ENCODE assay signal across 8 cellular contexts in the genomic region with DNA sequence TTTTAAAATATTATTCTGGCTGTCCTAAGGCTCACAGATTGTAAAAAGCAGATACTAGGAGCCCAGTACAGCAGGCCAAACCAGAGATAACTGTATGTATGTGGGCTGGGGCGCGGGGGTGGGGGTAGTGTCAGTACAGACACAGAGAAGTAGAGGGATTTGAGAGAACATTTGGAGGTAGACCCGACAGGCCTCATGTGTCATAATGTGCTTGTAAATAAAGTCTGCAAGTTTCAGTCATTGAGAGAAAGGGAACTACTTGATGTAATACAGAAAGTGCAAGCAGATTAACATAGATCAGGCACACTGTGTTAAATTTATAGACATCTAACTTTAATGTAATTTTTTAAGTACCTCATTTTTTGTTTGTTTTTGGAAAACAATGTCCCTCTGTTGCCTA. TPM values are rescaled to one million over a fixed set of nuclear protein-coding genes. Genes with fewer than 3 reads are reported as not detected.
DNase-seq lines count a peak whose midpoint lies in the region; ATAC-seq and TF ChIP-seq lines count a peak whose summit lies in the region.

No MANE protein-coding gene starts in this region.

- H3K27ac ChIP-seq in MM.1S (ENCODE audit: low read length) (no peak overlapping the region), left lung (peak overlapping the region; percentile 11 to 82)

- H4K20me1 ChIP-seq in MM.1S (ENCODE audit: insufficient read depth, low read length): no peaks in the 10 kb centered on the region

- 0 out of 2 replicates have a peak overlapping the region, but pooled peaks have one; percentile 23 for H2AFZ ChIP-seq in MM.1S (ENCODE audit: low read length)

- H3K27me3 ChIP-seq in MM.1S (replicated peaks; ENCODE audit: insufficient read depth, low read length) (no peaks in the 10 kb centered on the region), left lung (no peaks in the 10 kb centered on the region)

- intact Hi-C loops in left lung (cut with DNase I): no loop called here

- ATAC-seq in GM21528 (IDR thresholded peaks at IDR 0.05; ENCODE audit: low FRiP score, unreplicated experiment): peak; percentile 68
- peak; percentile 51 for ATAC-seq in left lung

- DNase-seq in GM13976 (ENCODE audit: low spot score) (peak; percentile 63), MM.1S (peak; percentile 37), left lung (no peak), cerebellar cortex (ENCODE audit: low spot score) (no peak), iPS-NIHi7 (ENCODE audit: extremely low spot score) (no peak), RKO (ENCODE audit: low spot score) (no peak), cerebellum (ENCODE audit: low spot score) (no peak)

- peaks cover 13% of the 10 kb centered on the region for H3F3A ChIP-seq in MM.1S (ENCODE audit: insufficient read depth, low read length)

- peaks cover 23% of the 10 kb centered on the region for H3K4me1 ChIP-seq in MM.1S (ENCODE audit: low read length)
- peaks cover 0 to 55% of the 10 kb centered on the region in 2 donors for H3K4me1 ChIP-seq in left lung

- in situ Hi-C loops in GM13976 (cut with MboI; ENCODE audit: low sequenced_read_pairs, unreplicated experiment): no loop called here

- H3K9me3 ChIP-seq in MM.1S (replicated peaks; ENCODE audit: insufficient read depth, low read length) (no peaks in the 10 kb centered on the region), left lung (no peaks in the 10 kb centered on the region)

- TF ChIP-seq CTCF in GM13976 (IDR thresholded peaks at IDR 0.05; ENCODE audit: borderline replicate concordance, control extremely low read depth, extremely low read depth, insufficient read depth, missing control alignments) (no peak), MM.1S (IDR thresholded peaks at IDR 0.05; ENCODE audit: low read length) (no peak), left lung (IDR thresholded peaks at IDR 0.05) (no peak)

- H3K9ac ChIP-seq in MM.1S (ENCODE audit: low read length): no peak overlapping the region

- peak overlapping the region; percentile 18; the same call in 1 of the 2 replicates for H3K4me2 ChIP-seq in MM.1S (ENCODE audit: low read depth, low read length)

- no peaks in the 10 kb centered on the region for H3K79me2 ChIP-seq in MM.1S (ENCODE audit: low read length)

- H3K36me3 ChIP-seq in MM.1S (replicated peaks; ENCODE audit: insufficient read depth, low read length) (no peaks in the 10 kb centered on the region), left lung (no peaks in the 10 kb centered on the region)

- no peaks in the 10 kb centered on the region for H3K9me2 ChIP-seq in MM.1S (replicated peaks; ENCODE audit: insufficient read depth, low read length)

- H3K4me3 ChIP-seq in MM.1S (ENCODE audit: low read length) (no peak overlapping the region), left lung (no peak overlapping the region)

RNA-seq across cellular contexts. Expression of gene POLI, which starts 7.4 kb away (rescaled TPM):
- total RNA-seq in left lung (10 to 100 TPM; 24.4 to 24.9 TPM), cerebellum (75.4 TPM)

RNA-seq across cellular contexts. Expression of gene MBD2, which starts 37.4 kb away (rescaled TPM):
- total RNA-seq in left lung: 10 to 100 TPM; 63.5 to 89.6 TPM
- total RNA-seq in cerebellum: 19.7 TPM

Comparison
In these comparisons a context has a peak if more than half of its experiments do, and no peak if none do; other contexts are left out.
1. DNase-seq: peak in GM13976 (single experiment) and MM.1S (single experiment); none in left lung (0 of 2), cerebellar cortex (single experiment), iPS-NIHi7 (single experiment), RKO (single experiment) and cerebellum (single experiment).